In genomic region chr2:181275643-181276070, GRCh38 we compare ENCODE assay signal across 11 cellular contexts.
DNase-seq lines count a peak whose midpoint lies in the region; ATAC-seq, FAIRE-seq and TF ChIP-seq lines count a peak whose summit lies in the region.
"Had no signal": no experiment of that assay in that cellular context is flagged by ENCODE, and none has a peak within 500 bp of the region (broad histone marks: within the 10 kb centered on the region; RNA-seq: fewer than 3 reads in every experiment).

No MANE protein-coding gene starts in this region.

- CTCF ChIA-PET in HepG2 (lab: Yijun Ruan, JAX; ENCODE audit: low intra/inter-chr PET ratio, low total read pairs), result no interaction called here

- BruUV-seq in HepG2 (replicated peaks; lab: Mats Ljungman, UMichigan), result no TSS peak

- H3K4me1 ChIP-seq in RWPE2 (ENCODE audit: insufficient read depth, poor library complexity, severe bottlenecking) (no peaks in the 10 kb centered on the region), HepG2 (ENCODE audit: insufficient read depth, low read length) (no peaks in the 10 kb centered on the region)
- H3K4me1 ChIP-seq: uterus had no signal

- in situ Hi-C loops in HepG2 (cut with HindIII; ENCODE audit: extremely low pct_ligation_motif_present, low pct_unique_long_range_greater_than_20kb), result no loop called here

- no peak overlapping the region for H2AFZ ChIP-seq in HepG2 (ENCODE audit: low read length)

- ATAC-seq in GM19468 (IDR thresholded peaks at IDR 0.05; ENCODE audit: extremely low read depth, unreplicated experiment) (peak; percentile 32), RWPE2 (ENCODE audit: low read depth) (0 out of 3 replicates have a peak, but pooled peaks have one; percentile 23), HepG2 (peak; percentile 77)

- no peak overlapping the region for H3K27ac ChIP-seq in RWPE2 (ENCODE audit: poor library complexity, severe bottlenecking)
- H3K27ac ChIP-seq in HepG2 (ENCODE audit: extremely low read length, insufficient read depth, low read length), result no peak overlapping the region
- H3K27ac ChIP-seq: uterus had no signal

- H3K36me3 ChIP-seq in RWPE2 (ENCODE audit: low read depth) (no peaks in the 10 kb centered on the region), HepG2 (replicated peaks in 1 of 2; ENCODE audit: control insufficient read depth in 1 of 2, insufficient read depth in 2 of 2, low read length in 2 of 2) (no peaks in the 10 kb centered on the region)
- H3K36me3 ChIP-seq: uterus had no signal

- H4K20me1 ChIP-seq in HepG2 (ENCODE audit: insufficient read depth, low read length), result no peaks in the 10 kb centered on the region

- no peak for TF ChIP-seq POLR2A in HepG2 (IDR thresholded peaks at IDR 0.05; ENCODE audit: insufficient read depth in 1 of 2, low read depth in 2 of 2, low read length in 2 of 2)

- H3K9me3 ChIP-seq in RWPE2 (ENCODE audit: severe bottlenecking), result no peaks in the 10 kb centered on the region
- H3K9me3 ChIP-seq in HepG2 (ENCODE audit: low read length), result no peaks in the 10 kb centered on the region
- H3K9me3 ChIP-seq: uterus had no signal

- 9% methylated on average over 3 of the region's 3 CpGs for WGBS in HepG2 (ENCODE audit: low lambda C conversion rate)

- DNase-seq in GM04503 (ENCODE audit: low read depth), result peak; percentile 8
- no peak for DNase-seq in RWPE2 (ENCODE audit: low spot score)
- DNase-seq in HepG2 (ENCODE audit: low spot score), result no peak
- no peak for DNase-seq in COLO668 (lab: John Stamatoyannopoulos, UW; ENCODE audit: unreplicated experiment)
- no peak for DNase-seq in posterior cingulate gyrus
- DNase-seq in GF-D8 (lab: John Stamatoyannopoulos, UW), result no peak
- DNase-seq: hippocampal formation, SHP77 treated with DMSO at 0.1 percent for 48 hours, uterus had no signal

- no peaks in the 10 kb centered on the region for H3K79me2 ChIP-seq in HepG2 (ENCODE audit: insufficient read depth, low read length)

- H3K4me2 ChIP-seq in HepG2 (ENCODE audit: low read depth, low read length), result no peak overlapping the region

- H3K9ac ChIP-seq in HepG2 (ENCODE audit: insufficient read depth, low read depth, low read length), result no peak overlapping the region

- TF ChIP-seq CTCF in RWPE2 (IDR thresholded peaks at IDR 0.05; ENCODE audit: poor library complexity, severe bottlenecking) (no peak), HepG2 (CRISPR knock-in tag; IDR thresholded peaks at IDR 0.05) (no peak)

- H3K27me3 ChIP-seq in RWPE2 (ENCODE audit: insufficient read depth, poor library complexity, severe bottlenecking), result no peaks in the 10 kb centered on the region
- H3K27me3 ChIP-seq in HepG2 (ENCODE audit: control insufficient read depth in 1 of 2, insufficient read depth in 2 of 2, low read length in 2 of 2), result no peaks in the 10 kb centered on the region
- H3K27me3 ChIP-seq: uterus had no signal

- intact Hi-C loops in HepG2 (cut with micrococcal nuclease; ENCODE audit: unreplicated experiment) (no loop called here), posterior cingulate gyrus (cut with DNase I) (no loop called here)

- no peak for FAIRE-seq in HepG2 (lab: Jason Lieb, UNC)
- FAIRE-seq: astrocyte had no signal

- TF ChIP-seq EP300 in HepG2 (IDR thresholded peaks at IDR 0.05; ENCODE audit: low read depth in 2 of 2, low read length in 2 of 2) (no peak), HepG2 (CRISPR knock-in tag; IDR thresholded peaks at IDR 0.05; ENCODE audit: borderline replicate concordance) (no peak)

- no peak for TF ChIP-seq RAD21 in HepG2 (CRISPR knock-in tag; IDR thresholded peaks at IDR 0.05)

- H3K4me3 ChIP-seq in RWPE2 (ENCODE audit: severe bottlenecking) (no peak overlapping the region), HepG2 (replicated peaks in 1 of 3; ENCODE audit: insufficient read depth in 1 of 3, low read depth in 2 of 3, low read length in 3 of 3) (no peak overlapping the region)
- H3K4me3 ChIP-seq: uterus had no signal

- POLR2A ChIA-PET in HepG2 (lab: Yijun Ruan, JAX), result no interaction called here

TF ChIP-seq in HepG2, 621 proteins besides CTCF, POLR2A, EP300 and RAD21:
- TF ChIP-seq MXD1 (CRISPR knock-in tag; IDR thresholded peaks at IDR 0.05) (no peak), THRA (CRISPR knock-in tag; IDR thresholded peaks at IDR 0.05; ENCODE audit: borderline replicate concordance) (peak; percentile 73; the same call in 1 of the 2 replicates), TERF1 (CRISPR knock-in tag; IDR thresholded peaks at IDR 0.05) (peak; percentile 98), PCBP2 (optimal IDR thresholded peaks at IDR 0.05; ENCODE audit: low read depth, low read length, poor library complexity, severe bottlenecking) (peak; percentile 92)

Comparison
In these comparisons a context has a peak if more than half of its experiments do, and no peak if none do; other contexts are left out.
1. ATAC-seq: peak in every context shown above with its lines; median percentile 77 in HepG2; 32 in GM19468; 23 in RWPE2.